ENCODE assay signal across 8 cellular contexts in the genomic region with DNA sequence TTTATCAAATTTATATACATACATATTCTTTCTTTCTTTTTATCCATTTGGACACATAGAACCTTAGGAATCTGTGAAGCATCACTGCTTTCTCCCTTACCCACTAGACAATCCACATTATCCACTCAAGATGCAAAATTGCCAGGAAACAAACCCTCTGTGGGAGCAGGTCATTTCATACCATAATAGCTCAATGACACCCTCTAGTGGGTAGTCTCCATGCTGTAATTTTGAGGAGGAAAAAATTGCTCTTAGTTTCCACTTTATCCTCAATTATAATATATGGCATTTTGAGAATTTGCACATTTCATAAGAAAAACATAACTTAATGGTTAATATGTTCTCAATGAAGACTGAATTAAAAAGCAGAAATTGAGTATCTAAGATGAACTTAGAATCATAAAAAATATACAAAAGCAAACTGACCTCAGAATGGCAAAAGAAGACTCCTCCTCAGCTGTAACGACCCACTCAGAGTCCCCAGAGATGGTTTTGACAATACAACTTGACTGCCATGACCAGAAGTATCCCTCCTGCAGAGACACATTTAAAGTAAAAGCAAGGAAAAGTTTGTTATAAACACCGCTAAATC.
A peak's percentile ranks its signal among the peaks of the same experiment; 100 is the strongest.
DNase-seq lines count a peak whose midpoint lies in the region; TF ChIP-seq lines count a peak whose summit lies in the region.

No MANE protein-coding gene starts in this region.

- H3K9me3 Mint-ChIP-seq in mesothelial cell of epicardium: no peaks in the 10 kb centered on the region

- TF ChIP-seq CTCF in HFF-Myc (IDR thresholded peaks at IDR 0.05; ENCODE audit: low read depth, low read length, missing control alignments) (peak; percentile 73), mesothelial cell of epicardium (IDR thresholded peaks at IDR 0.05; ENCODE audit: unreplicated experiment) (peak; percentile 71)

- H3K36me3 Mint-ChIP-seq in mesothelial cell of epicardium: no peaks in the 10 kb centered on the region

- H3K27me3 Mint-ChIP-seq in mesothelial cell of epicardium (ENCODE audit: low read depth): peaks cover 2% of the 10 kb centered on the region

- H3K4me1 Mint-ChIP-seq in mesothelial cell of epicardium: peaks cover 15% of the 10 kb centered on the region

- H3K4me3 Mint-ChIP-seq in mesothelial cell of epicardium: no peak overlapping the region

- no peak overlapping the region for H3K27ac Mint-ChIP-seq in mesothelial cell of epicardium

- DNase-seq in NCI-H82 (lab: John Stamatoyannopoulos, UW) (peak; percentile 78), NCI-H82 treated with DMSO at 0.1 percent for 48 hours (lab: John Stamatoyannopoulos, UW; ENCODE audit: unreplicated experiment) (no peak), HFF-Myc (ENCODE audit: extremely low read depth, low read depth) (peak; percentile 31), NCI-H2171 treated with DMSO at 0.1 percent for 48 hours (lab: John Stamatoyannopoulos, UW) (peak; percentile 63), cerebellar cortex (ENCODE audit: low spot score) (peak; percentile 21), mesothelial cell of epicardium (ENCODE audit: low spot score in 2 of 2, unreplicated experiment in 2 of 2) (no peak), cortex of kidney (lab: John Stamatoyannopoulos, UW) (no peak), islet precursor cell (no peak)

- no peak overlapping the region for H3K4me3 ChIP-seq in HFF-Myc (replicated peaks; ENCODE audit: low read depth, low read length)

Comparison
In these comparisons a context has a peak if more than half of its experiments do, and no peak if none do; other contexts are left out.
1. DNase-seq: peak in NCI-H82 (single experiment), HFF-Myc (single experiment), NCI-H2171 treated with DMSO at 0.1 percent for 48 hours (single experiment) and cerebellar cortex (single experiment); none in NCI-H82 treated with DMSO at 0.1 percent for 48 hours (single experiment), mesothelial cell of epicardium (0 of 2), cortex of kidney (single experiment) and islet precursor cell (single experiment).